ENCODE assay signal across 8 cellular contexts in genomic region chr11:73647459-73648100, GRCh38. TPM values are rescaled to one million over a fixed set of nuclear protein-coding genes. Genes with fewer than 3 reads are reported as not detected.
A peak's percentile ranks its signal among the peaks of the same experiment; 100 is the strongest.
DNase-seq lines count a peak whose midpoint lies in the region; ATAC-seq and TF ChIP-seq lines count a peak whose summit lies in the region.

No MANE protein-coding gene starts in this region.

- DNase-seq in AG04450 (ENCODE audit: low read depth, low spot score) (peak; percentile 30), HT-29 (ENCODE audit: low spot score) (peak; percentile 94), NT2/D1 (ENCODE audit: low read depth, low spot score) (peak; percentile 87), activated T-cell treated with anti-CD3 and anti-CD28 coated beads for 48 hours (ENCODE audit: low read depth) (peak; percentile 88), epithelial cell of proximal tubule (ENCODE audit: low read depth) (no peak), mucosa of gallbladder (ENCODE audit: low spot score) (peak; percentile 93)
- peak; percentile 80 to 88 for DNase-seq in stimulated activated CD8-positive, alpha-beta memory T cell treated with anti-CD3 and anti-CD28 coated beads, Interleukin-4, amount 100 ng/mL, for 4 hours (ENCODE audit: low read depth in 2 of 2, low spot score in 1 of 2)

- peak; percentile 79 for ATAC-seq in GM19351 (IDR thresholded peaks at IDR 0.05; ENCODE audit: unreplicated experiment)

- no peaks in the 10 kb centered on the region for H3K36me3 ChIP-seq in NT2/D1 (ENCODE audit: insufficient read depth, insufficient read length, low read length)

- H3K27ac ChIP-seq in AG04450 (ENCODE audit: low read depth, low read length): no peak overlapping the region

- peaks cover 24% of the 10 kb centered on the region for H3K4me1 ChIP-seq in NT2/D1 (ENCODE audit: insufficient read depth, insufficient read length)

- H3K27me3 ChIP-seq in AG04450 (ENCODE audit: control insufficient read depth, insufficient read depth, low read length) (peaks cover 14% of the 10 kb centered on the region), NT2/D1 (ENCODE audit: insufficient read depth, insufficient read length) (peaks cover 4% of the 10 kb centered on the region)

- POLR2A ChIA-PET in AG04450 (lab: Yijun Ruan, JAX): no interaction called here

- TF ChIP-seq CTCF in AG04450 (IDR thresholded peaks at IDR 0.05; ENCODE audit: low read depth, low read length) (no peak), epithelial cell of proximal tubule (conservative IDR thresholded peaks at IDR 0.05; ENCODE audit: low read depth, low read length) (no peak)

- no peak overlapping the region for H3K9ac ChIP-seq in NT2/D1 (ENCODE audit: insufficient read length, low read depth)

- H3K4me3 ChIP-seq in AG04450 (ENCODE audit: low read depth, low read length) (peak overlapping the region; percentile 46), NT2/D1 (ENCODE audit: insufficient read length, low read depth) (peak overlapping the region; percentile 21), epithelial cell of proximal tubule (ENCODE audit: low read depth, low read length) (peak overlapping the region; percentile 46)

- CTCF ChIA-PET in AG04450 (lab: Charles Lee): interaction anchor here (0.7 to 2.6 kb wide), 6 partner anchors 9 to 169 kb away, joined by 3 to 18 read pairs (median 4); no protein-coding TSS in a partner anchor

- H3K9me3 ChIP-seq in AG04450 (ENCODE audit: control insufficient read depth, insufficient read depth, low read length) (no peaks in the 10 kb centered on the region), NT2/D1 (ENCODE audit: insufficient read depth, low read length) (no peaks in the 10 kb centered on the region)

RNA-seq across cellular contexts. Expression of gene PLEKHB1, which starts 1.2 kb away (rescaled TPM):
- polyA plus RNA-seq in AG04450 (2011; rRNA removed): 0.61 and 0.78 TPM in 2 replicates
- 0.14 and 0.48 TPM in 2 replicates for polyA minus RNA-seq in AG04450 (2011; rRNA and poly(A)+ RNA removed)
- total RNA-seq in HT-29 (2014; rRNA removed; shearing (Covaris generic)): 43.0 and 46.5 TPM in 2 replicates
- total RNA-seq in epithelial cell of proximal tubule: 2.5 and 4.6 TPM in 2 replicates
- total RNA-seq in mucosa of gallbladder: 58.1 TPM

RNA-seq across cellular contexts. Expression of gene FAM168A, which starts 49.7 kb away (rescaled TPM):
- polyA plus RNA-seq in AG04450 (2011; rRNA removed): 21.3 and 23.6 TPM in 2 replicates
- polyA minus RNA-seq in AG04450 (2011; rRNA and poly(A)+ RNA removed): 36.7 and 50.2 TPM in 2 replicates
- 8.1 and 8.2 TPM in 2 replicates for total RNA-seq in HT-29 (2014; rRNA removed; shearing (Covaris generic))
- total RNA-seq in epithelial cell of proximal tubule: 10.0 and 12.1 TPM in 2 replicates
- total RNA-seq in mucosa of gallbladder: 50.2 TPM
